11 cellular contexts compared by ENCODE assay signal in the genomic region with DNA sequence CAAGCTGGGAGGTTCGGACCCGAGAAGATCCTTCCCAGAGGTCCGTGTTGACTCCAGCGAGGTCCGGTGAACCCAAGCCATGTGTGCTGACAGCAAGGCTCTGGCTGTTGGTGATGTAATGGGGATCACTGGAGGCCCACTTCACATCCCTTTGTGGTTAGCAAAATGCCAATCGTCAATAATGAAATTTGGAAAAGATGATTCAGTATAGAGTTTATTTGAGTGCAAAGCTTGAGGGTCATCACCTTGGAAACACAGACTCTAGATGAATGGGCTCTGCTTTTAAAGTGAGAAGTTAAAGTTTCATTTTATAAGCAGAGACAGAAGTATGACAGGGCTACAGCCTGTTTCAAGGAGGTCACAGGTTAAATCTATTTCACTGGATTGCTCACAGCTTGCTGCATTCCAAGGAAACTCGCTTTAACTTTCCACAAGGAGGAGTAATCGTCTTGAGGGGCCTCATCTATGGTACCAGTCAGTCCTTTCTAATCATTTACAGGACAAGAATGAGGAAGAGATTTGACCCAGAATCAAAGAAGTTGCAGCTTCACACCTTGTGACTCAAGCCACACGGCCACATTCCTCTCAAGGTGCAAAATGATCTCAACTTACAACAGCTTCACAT.
DNase-seq lines count a peak whose midpoint lies in the region; ATAC-seq and TF ChIP-seq lines count a peak whose summit lies in the region.
"Had no signal": no experiment of that assay in that cellular context is flagged by ENCODE, and none has a peak within 500 bp of the region (broad histone marks: within the 10 kb centered on the region; RNA-seq: fewer than 3 reads in every experiment).

No MANE protein-coding gene starts in this region.

- POLR2A ChIA-PET in HEK293T (lab: Yijun Ruan, JAX) = no interaction called here

- CTCF ChIA-PET in HEK293T (lab: Yijun Ruan, JAX) = no interaction called here

- no peaks in the 10 kb centered on the region for H4K20me1 ChIP-seq in fibroblast of lung (ENCODE audit: control insufficient read depth, extremely low read depth, insufficient read depth, low read length)

- H2AFZ ChIP-seq in fibroblast of lung (ENCODE audit: low read length) = no peak overlapping the region

- no peak overlapping the region for H3K9ac ChIP-seq in fibroblast of lung (ENCODE audit: insufficient read depth, low read length)

- no peaks in the 10 kb centered on the region for H3K36me3 ChIP-seq in SJSA1
- no peaks in the 10 kb centered on the region for H3K36me3 ChIP-seq in fibroblast of lung (ENCODE audit: control insufficient read depth, insufficient read depth, low read length)
- H3K36me3 ChIP-seq: gastrocnemius medialis had no signal

- H3K4me2 ChIP-seq in fibroblast of lung (ENCODE audit: extremely low read depth, insufficient read depth, low read length) = no peak overlapping the region

- peaks cover 28% of the 10 kb centered on the region for H3K4me1 ChIP-seq in SJSA1 (replicated peaks)
- H3K4me1 ChIP-seq in fibroblast of lung (ENCODE audit: control insufficient read depth, extremely low read depth, insufficient read depth, low read length) = peaks cover 13% of the 10 kb centered on the region

- H3K4me3 ChIP-seq in SJSA1 (no peak overlapping the region), fibroblast of lung (replicated peaks in 1 of 4; ENCODE audit: control extremely low read depth in 1 of 4, insufficient read depth in 1 of 4, low read depth in 3 of 4, low read length in 4 of 4) (no peak overlapping the region), retinal pigment epithelial cell (ENCODE audit: low read length) (no peak overlapping the region)
- H3K4me3 ChIP-seq: gastrocnemius medialis had no signal

- DNase-seq in GM04503 (ENCODE audit: low read depth) = peak; percentile 62
- DNase-seq in SJSA1 (ENCODE audit: low read depth in 1 of 2, low spot score in 2 of 2) = peak in 1 of 2 experiments; percentile 60
- DNase-seq in fibroblast of lung (ENCODE audit: low read depth in 2 of 2) = peak; percentile 85 to 91
- peak; percentile 47 for DNase-seq in retinal pigment epithelial cell (ENCODE audit: low read depth)
- DNase-seq in GM13976 (ENCODE audit: low spot score) = no peak
- no peak for DNase-seq in NCI-H1092 (lab: John Stamatoyannopoulos, UW)
- DNase-seq in HEK293T (ENCODE audit: extremely low spot score) = no peak
- DNase-seq: activated naive CD4-positive, alpha-beta T cell treated with anti-CD3 and anti-CD28 coated beads for 36 hours; gastrocnemius medialis; GDM1 had no signal

- peak; percentile 45 to 50 for TF ChIP-seq CTCF in fibroblast of lung (conservative IDR thresholded peaks at IDR 0.05 in 1 of 2, IDR thresholded peaks at IDR 0.05 in 1 of 2; ENCODE audit: low read depth in 1 of 2, low read length in 2 of 2)
- TF ChIP-seq CTCF in retinal pigment epithelial cell (conservative IDR thresholded peaks at IDR 0.05; ENCODE audit: low read depth, low read length) = peak; percentile 57
- no peak for TF ChIP-seq CTCF in GM13976 (IDR thresholded peaks at IDR 0.05; ENCODE audit: borderline replicate concordance, control extremely low read depth, extremely low read depth, insufficient read depth, missing control alignments)

- no peak for ATAC-seq in HG02981 (IDR thresholded peaks at IDR 0.05; ENCODE audit: unreplicated experiment)
- ATAC-seq: gastrocnemius medialis had no signal

- in situ Hi-C loops in GM13976 (cut with MboI; ENCODE audit: low sequenced_read_pairs, unreplicated experiment) = no loop called here

- H3K79me2 ChIP-seq in fibroblast of lung (ENCODE audit: control insufficient read depth, insufficient read depth, low read length) = no peaks in the 10 kb centered on the region

- H3K9me3 ChIP-seq in SJSA1 (replicated peaks) (no peaks in the 10 kb centered on the region), fibroblast of lung (ENCODE audit: control insufficient read depth, insufficient read depth, low read depth, low read length) (no peaks in the 10 kb centered on the region)
- H3K9me3 ChIP-seq: gastrocnemius medialis had no signal

- H3K27ac ChIP-seq in SJSA1 (peak overlapping the region; percentile 23), fibroblast of lung (ENCODE audit: insufficient read depth, low read length) (peak overlapping the region; percentile 57)
- H3K27ac ChIP-seq: gastrocnemius medialis had no signal

- H3K27me3 ChIP-seq in SJSA1 (replicated peaks) = no peaks in the 10 kb centered on the region
- no peaks in the 10 kb centered on the region for H3K27me3 ChIP-seq in fibroblast of lung (ENCODE audit: control insufficient read depth, insufficient read depth, low read length)

TF ChIP-seq in HEK293T, 16 proteins besides CTCF, POLR2A, EP300 and RAD21:
- no peak for TF ChIP-seq BHLHE40 (IDR thresholded peaks at IDR 0.05; ENCODE audit: borderline replicate concordance)
- no peak for TF ChIP-seq ELF4 (IDR thresholded peaks at IDR 0.05)
- no peak for TF ChIP-seq ZNF384 (IDR thresholded peaks at IDR 0.05)
- TF ChIP-seq LEF1 (IDR thresholded peaks at IDR 0.05; ENCODE audit: borderline replicate concordance) = no peak
- no peak for TF ChIP-seq TARDBP (IDR thresholded peaks at IDR 0.05)
- TF ChIP-seq HDGF (IDR thresholded peaks at IDR 0.05; ENCODE audit: borderline replicate concordance) = no peak
- no peak for TF ChIP-seq FOXK2 (IDR thresholded peaks at IDR 0.05)
- no peak for TF ChIP-seq ARNT (IDR thresholded peaks at IDR 0.05)
- TF ChIP-seq, protein P1, sequence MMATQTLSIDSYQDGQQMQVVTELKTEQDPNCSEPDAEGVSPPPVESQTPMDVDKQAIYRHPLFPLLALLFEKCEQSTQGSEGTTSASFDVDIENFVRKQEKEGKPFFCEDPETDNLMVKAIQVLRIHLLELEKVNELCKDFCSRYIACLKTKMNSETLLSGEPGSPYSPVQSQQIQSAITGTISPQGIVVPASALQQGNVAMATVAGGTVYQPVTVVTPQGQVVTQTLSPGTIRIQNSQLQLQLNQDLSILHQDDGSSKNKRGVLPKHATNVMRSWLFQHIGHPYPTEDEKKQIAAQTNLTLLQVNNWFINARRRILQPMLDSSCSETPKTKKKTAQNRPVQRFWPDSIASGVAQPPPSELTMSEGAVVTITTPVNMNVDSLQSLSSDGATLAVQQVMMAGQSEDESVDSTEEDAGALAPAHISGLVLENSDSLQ (IDR thresholded peaks at IDR 0.05) = no peak
- no peak for TF ChIP-seq SP1 (IDR thresholded peaks at IDR 0.05)
- no peak for TF ChIP-seq NFRKB (IDR thresholded peaks at IDR 0.05)
- TF ChIP-seq L3MBTL2 (conservative IDR thresholded peaks at IDR 0.05) = no peak
- no peak for TF ChIP-seq FOXM1 (IDR thresholded peaks at IDR 0.05; ENCODE audit: borderline replicate concordance)
- TF ChIP-seq SUZ12 (IDR thresholded peaks at IDR 0.05) = no peak
- no peak for TF ChIP-seq CTBP1 (IDR thresholded peaks at IDR 0.05; ENCODE audit: borderline replicate concordance)
- no peak for TF ChIP-seq FOXA1 (IDR thresholded peaks at IDR 0.05)

Comparison
In these comparisons a context has a peak if more than half of its experiments do, and no peak if none do; other contexts are left out.
1. DNase-seq: peak in GM04503 (single experiment), fibroblast of lung (2 of 2) and retinal pigment epithelial cell (single experiment); none in GM13976 (single experiment), NCI-H1092 (single experiment) and HEK293T (single experiment).